Comparison of ENCODE assay signal across 21 cellular contexts in the genomic region with DNA sequence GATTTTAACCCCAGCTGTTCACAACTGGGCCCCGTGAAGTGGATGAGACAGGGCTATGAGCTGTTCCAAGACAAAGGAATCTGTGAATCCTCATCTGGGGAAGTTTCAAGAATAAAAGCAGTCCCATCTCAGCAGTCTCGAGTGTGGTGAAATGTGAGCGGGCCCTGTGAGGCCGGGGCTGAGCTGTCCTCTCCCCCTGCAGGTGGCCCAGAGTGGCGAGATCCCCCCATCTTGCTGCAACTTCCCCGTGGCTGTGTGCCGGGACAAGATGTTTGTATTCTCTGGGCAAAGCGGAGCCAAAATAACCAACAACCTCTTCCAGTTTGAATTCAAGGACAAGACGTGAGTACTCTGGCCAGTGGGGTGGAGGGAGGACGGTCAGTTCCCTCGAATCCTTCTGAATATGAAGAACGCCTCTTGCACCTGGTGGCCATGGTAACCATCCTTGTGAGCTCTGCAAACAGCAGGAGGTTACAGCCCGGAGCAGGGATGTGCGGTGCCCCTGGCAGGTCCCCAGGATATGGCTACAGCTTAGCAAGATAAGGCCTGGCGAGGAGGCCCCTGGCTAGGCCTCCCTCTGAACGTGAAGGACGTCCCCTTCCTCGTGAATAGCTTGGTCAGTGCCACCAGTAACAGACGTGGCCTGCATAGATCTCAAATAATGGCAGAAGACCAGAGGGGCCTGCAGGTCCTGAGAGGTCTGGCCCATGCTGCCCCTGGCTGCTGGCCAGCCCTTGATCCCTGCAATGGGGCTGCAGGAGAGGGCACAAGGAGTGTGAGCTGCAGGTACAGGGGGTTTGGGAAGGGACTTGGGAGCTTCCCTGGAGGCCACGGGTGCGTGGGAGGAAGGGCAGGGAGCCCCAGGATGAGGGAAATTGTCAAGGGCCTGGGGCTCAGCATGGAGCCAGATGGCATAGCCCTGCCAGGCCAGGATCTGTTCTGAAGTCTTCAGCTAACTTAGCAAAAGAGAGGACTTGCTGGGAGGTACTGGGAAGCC. TPM values are rescaled to one million over a fixed set of nuclear protein-coding genes. Genes with fewer than 3 reads are reported as not detected.
"Had no signal": no experiment of that assay in that cellular context is flagged by ENCODE, and none has a peak within 500 bp of the region (broad histone marks: within the 10 kb centered on the region; RNA-seq: fewer than 3 reads in every experiment).

No MANE protein-coding gene starts in this region.

- H3K4me3 Mint-ChIP-seq: effector memory CD8-positive, alpha-beta T cell; naive B cell; stimulated activated memory B cell treated with anti-CD40 and anti-IgM and Interleukin-4, amounts not matched to agents 10 μg/mL and 1 μg/mL and 100 μg/mL, for 72 hours; T-helper 1 cell treated with Interleukin-12 subunit alpha and Interleukin-12 subunit beta and Interleukin-4 antibody, amounts not matched to agents 30 μg/mL and 1 μg/mL, for 36 hours had no signal

- H3K27ac ChIP-seq: ascending aorta, cardiac muscle cell, hepatocyte, neutrophil, parathyroid adenoma, thyroid gland, VCaP had no signal

- H3K4me3 ChIP-seq: ascending aorta, cardiac muscle cell, hepatocyte, mucosa of descending colon, smooth muscle cell, thyroid gland had no signal

- H3K27me3 ChIP-seq: ascending aorta, cardiac muscle cell, hepatocyte, neutrophil, thyroid gland had no signal

- H3K9ac ChIP-seq: parathyroid adenoma had no signal

- H3K4me1 ChIP-seq: ascending aorta, parathyroid adenoma, thyroid gland had no signal

- H3K4me2 ChIP-seq: hepatocyte, smooth muscle cell had no signal

- H3K4me1 Mint-ChIP-seq: stimulated activated memory B cell treated with anti-CD40 and anti-IgM and Interleukin-4, amounts not matched to agents 10 μg/mL and 1 μg/mL and 100 μg/mL, for 72 hours had no signal

- H3K9me3 Mint-ChIP-seq: effector memory CD8-positive, alpha-beta T cell; naive B cell; stimulated activated memory B cell treated with anti-CD40 and anti-IgM and Interleukin-4, amounts not matched to agents 10 μg/mL and 1 μg/mL and 100 μg/mL, for 72 hours; T-helper 1 cell treated with Interleukin-12 subunit alpha and Interleukin-12 subunit beta and Interleukin-4 antibody, amounts not matched to agents 30 μg/mL and 1 μg/mL, for 36 hours had no signal

- H3K27ac Mint-ChIP-seq: effector memory CD8-positive, alpha-beta T cell; stimulated activated memory B cell treated with anti-CD40 and anti-IgM and Interleukin-4, amounts not matched to agents 10 μg/mL and 1 μg/mL and 100 μg/mL, for 72 hours; T-helper 1 cell treated with Interleukin-12 subunit alpha and Interleukin-12 subunit beta and Interleukin-4 antibody, amounts not matched to agents 30 μg/mL and 1 μg/mL, for 36 hours had no signal

- DNase-seq: activated CD4-positive, alpha-beta T cell treated with anti-CD3 and anti-CD28 coated beads for 1 hour; activated CD4-positive, alpha-beta T cell treated with anti-CD3 and anti-CD28 coated beads, Interleukin-2, amount 50 U/mL, for 4 hours; activated T-cell treated with anti-CD3 and anti-CD28 coated beads for 4 hours; effector memory CD8-positive, alpha-beta T cell; left cardiac atrium; mesenchymal stem cell; mucosa of descending colon; naive B cell; stimulated activated CD4-positive, alpha-beta T cell treated with anti-CD3 and anti-CD28 coated beads, Interleukin-4, amount 100 ng/mL, for 24 hours; thyroid gland had no signal

- H3K9me3 ChIP-seq: ascending aorta, mucosa of descending colon, neutrophil, thyroid gland had no signal

- ATAC-seq: effector memory CD8-positive, alpha-beta T cell; left cardiac atrium; mucosa of descending colon; sciatic nerve; stimulated activated memory B cell treated with anti-CD40 and anti-IgM and Interleukin-4, amounts not matched to agents 10 μg/mL and 1 μg/mL and 100 μg/mL, for 72 hours had no signal

- H3K27me3 Mint-ChIP-seq: effector memory CD8-positive, alpha-beta T cell; naive B cell; stimulated activated memory B cell treated with anti-CD40 and anti-IgM and Interleukin-4, amounts not matched to agents 10 μg/mL and 1 μg/mL and 100 μg/mL, for 72 hours had no signal

RNA-seq across cellular contexts. Expression of a gene that starts 23.4 kb away (rescaled TPM):
- total RNA-seq: ascending aorta had no signal

RNA-seq across cellular contexts. Expression of a gene that starts 24.5 kb away (rescaled TPM):
- total RNA-seq: ascending aorta, dermis microvascular lymphatic vessel endothelial cell had no signal

RNA-seq across cellular contexts. Expression of a gene that starts 41.9 kb away (rescaled TPM):
- total RNA-seq: dermis microvascular lymphatic vessel endothelial cell had no signal
